In genomic region chr11:32705309-32706033, GRCh38 we compare ENCODE assay signal across 26 cellular contexts.
"Had no signal": no experiment of that assay in that cellular context is flagged by ENCODE, and none has a peak within 500 bp of the region (broad histone marks: within the 10 kb centered on the region; RNA-seq: fewer than 3 reads in every experiment).

No MANE protein-coding gene starts in this region.

- H3K27me3 ChIP-seq: adrenal gland, ascending aorta, cardiac muscle cell, foreskin keratinocyte, right atrium auricular region, uterus had no signal

- H3K36me3 ChIP-seq: adrenal gland, ascending aorta, cardiac muscle cell, heart right ventricle, right atrium auricular region, thoracic aorta, uterus, WERI-Rb-1 had no signal

- DNase-seq: activated CD4-positive, alpha-beta T cell treated with anti-CD3 and anti-CD28 coated beads for 48 hours; activated CD4-positive, alpha-beta T cell treated with anti-CD3 and anti-CD28 coated beads, Interleukin-2, amount 50 U/mL, for 48 hours; activated CD8-positive, alpha-beta memory T cell treated with anti-CD3 and anti-CD28 coated beads for 24 hours; activated effector memory CD4-positive, alpha-beta T cell treated with anti-CD3 and anti-CD28 coated beads, Interleukin-2, amount 50 U/mL, for 16 hours; activated naive CD4-positive, alpha-beta T cell treated with anti-CD3 and anti-CD28 coated beads for 36 hours; activated naive CD8-positive, alpha-beta T cell treated with anti-CD3 and anti-CD28 coated beads for 36 hours; activated T-cell treated with anti-CD3 and anti-CD28 coated beads, Interleukin-2, amount 50 U/mL, for 1 hour; adrenal gland; cortex of kidney; foreskin keratinocyte; heart right ventricle; naive thymus-derived CD4-positive, alpha-beta T cell; occipital lobe; stimulated activated CD4-positive, alpha-beta T cell treated with anti-CD3 and anti-CD28 coated beads, Interleukin-15, amount 100 ng/mL, for 24 hours; stimulated activated CD4-positive, alpha-beta T cell treated with anti-CD3 and anti-CD28 coated beads, Interleukin-2, amount 100 ng/mL, for 24 hours; stimulated activated naive CD4-positive, alpha-beta T cell treated with Interleukin-2 at 50 U/mL for 16 hours; T1000; trophoblast cell; uterus; WERI-Rb-1 had no signal

- H3K9me3 ChIP-seq: adrenal gland, ascending aorta, thoracic aorta, uterus had no signal

- H3K4me1 ChIP-seq: adrenal gland, ascending aorta, right atrium auricular region, uterus had no signal

- H3K4me3 ChIP-seq: adrenal gland, ascending aorta, cardiac muscle cell, heart right ventricle, right atrium auricular region, thoracic aorta, uterus had no signal

- H3K27ac ChIP-seq: adrenal gland, ascending aorta, cardiac muscle cell, foreskin keratinocyte, heart right ventricle, right atrium auricular region, thoracic aorta, WERI-Rb-1 had no signal

- ATAC-seq: activated CD4-positive, CD25-positive, alpha-beta regulatory T cell treated with anti-CD3 and anti-CD28 coated beads, Interleukin-2, amount 50 U/mL, for 24 hours; esophagus mucosa; foreskin keratinocyte; naive thymus-derived CD4-positive, alpha-beta T cell had no signal
